8 cellular contexts compared by ENCODE assay signal in the genomic region with DNA sequence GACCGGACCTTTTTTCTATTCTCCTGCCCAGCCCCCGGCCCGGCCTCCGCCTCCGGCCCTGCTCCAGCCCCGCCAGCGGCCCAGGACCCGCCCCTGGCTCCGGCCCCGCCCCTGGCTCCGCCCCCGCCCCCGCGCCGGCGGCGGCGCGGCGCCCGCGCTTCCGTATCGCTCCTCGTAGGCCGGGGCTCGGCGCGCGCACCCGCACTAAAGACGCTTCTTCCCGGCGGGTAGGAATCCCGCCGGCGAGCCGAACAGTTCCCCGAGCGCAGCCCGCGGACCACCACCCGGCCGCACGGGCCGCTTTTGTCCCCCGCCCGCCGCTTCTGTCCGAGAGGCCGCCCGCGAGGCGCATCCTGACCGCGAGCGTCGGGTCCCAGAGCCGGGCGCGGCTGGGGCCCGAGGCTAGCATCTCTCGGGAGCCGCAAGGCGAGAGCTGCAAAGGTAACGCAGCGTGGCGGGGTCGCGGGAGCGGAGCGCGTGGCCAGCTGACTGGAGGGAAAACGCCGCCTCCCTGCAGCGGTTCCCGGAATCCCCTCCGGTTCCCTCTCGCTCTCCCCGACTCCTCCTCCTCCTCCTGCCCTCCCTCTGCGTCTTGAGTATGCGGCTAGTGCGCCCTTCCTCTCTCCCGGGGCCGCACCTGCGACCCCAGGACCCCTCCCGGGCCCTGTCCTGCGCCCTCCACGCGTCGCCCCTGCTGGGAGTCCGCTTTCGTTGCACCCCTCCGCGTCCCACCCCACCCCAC. TPM values are rescaled to one million over a fixed set of nuclear protein-coding genes. Genes with fewer than 3 reads are reported as not detected.
DNase-seq lines count a peak whose midpoint lies in the region; ATAC-seq and TF ChIP-seq lines count a peak whose summit lies in the region.

TSS of gene IFNAR2 (plus strand) at position 163 of the 742 bp plus-strand sequence. CDS start 11,985 bp downstream, outside the sequence.

- ATAC-seq in HG03175 (IDR thresholded peaks at IDR 0.05; ENCODE audit: unreplicated experiment) (peak; percentile 63), lung (ENCODE audit: insufficient read depth, low FRiP score) (peak; percentile 96)

- peak within 1 kb of the TSS; percentile 82 for H3K4me3 Mint-ChIP-seq in activated CD4-positive, alpha-beta memory T cell treated with anti-CD3 and anti-CD28 coated beads, Interleukin-2, amount 10 ng/mL, durations not matched to agents 7 days and 5 days

- POLR2A ChIA-PET in AG04450 (lab: Yijun Ruan, JAX) = no interaction called here
- POLR2A ChIA-PET in activated CD4-positive, alpha-beta memory T cell treated with anti-CD3 and anti-CD28 coated beads, Interleukin-2, amount 10 ng/mL, durations not matched to agents 7 days and 5 days (lab: Charles Lee) = interaction anchor here (1.0 to 4.0 kb wide), 9 partner anchors 9 to 131 kb away, joined by 3 to 24 read pairs (median 10); partner anchors contain the start of genes IFNAR1 and IL10RB

- H3K9me3 ChIP-seq in AG04450 (ENCODE audit: control insufficient read depth, insufficient read depth, low read length) = no peaks in the 10 kb centered on the region; the same call in 1 of the 2 replicates
- H3K9me3 ChIP-seq in lung (ENCODE audit: control insufficient read depth in 2 of 2, insufficient read depth in 1 of 2, low read length in 1 of 2) = no peaks in the 10 kb centered on the region

- WGBS in lung, 2 donors = 0 to 1% methylated on average over 65 to 95 of the region's 95 CpGs

- DNase-seq in AG04450 (ENCODE audit: low read depth, low spot score) (no peak), NCI-H69 (lab: John Stamatoyannopoulos, UW) (peak; percentile 88), lung (ENCODE audit: low spot score) (peak; percentile 74)
- DNase-seq in activated CD4-positive, alpha-beta memory T cell treated with anti-CD3 and anti-CD28 coated beads, Interleukin-2, amount 10 ng/mL, durations not matched to agents 7 days and 5 days = peak; percentile 78
- DNase-seq in effector CD4-positive, alpha-beta T cell = peak; percentile 62
- peak; percentile 61 to 69 for DNase-seq in stimulated activated CD4-positive, alpha-beta T cell treated with anti-CD3 and anti-CD28 coated beads, Interleukin-4, amount 100 ng/mL, for 48 hours (ENCODE audit: low read depth in 2 of 2)

- peak within 1 kb of the TSS; percentile 85 for H3K4me3 ChIP-seq in AG04450 (ENCODE audit: low read depth, low read length)
- H3K4me3 ChIP-seq in lung = peak within 1 kb of the TSS; percentile 77

- peaks cover 4 to 8% of the 10 kb centered on the region in 2 donors for H3K4me1 ChIP-seq in lung (ENCODE audit: control insufficient read depth in 2 of 2, insufficient read depth in 2 of 2, low read length in 2 of 2)

- H3K27me3 ChIP-seq in AG04450 (ENCODE audit: control insufficient read depth, insufficient read depth, low read length) = no peaks in the 10 kb centered on the region
- H3K27me3 ChIP-seq in lung (ENCODE audit: control insufficient read depth, insufficient read depth) = no peaks in the 10 kb centered on the region

- H3K27ac Mint-ChIP-seq in activated CD4-positive, alpha-beta memory T cell treated with anti-CD3 and anti-CD28 coated beads, Interleukin-2, amount 10 ng/mL, durations not matched to agents 7 days and 5 days = peak within 1 kb of the TSS; percentile 92

- no peaks in the 10 kb centered on the region for H3K27me3 Mint-ChIP-seq in activated CD4-positive, alpha-beta memory T cell treated with anti-CD3 and anti-CD28 coated beads, Interleukin-2, amount 10 ng/mL, durations not matched to agents 7 days and 5 days

- no peaks in the 10 kb centered on the region for H3K9me3 Mint-ChIP-seq in activated CD4-positive, alpha-beta memory T cell treated with anti-CD3 and anti-CD28 coated beads, Interleukin-2, amount 10 ng/mL, durations not matched to agents 7 days and 5 days

- in situ Hi-C loops in GM18951 (cut with MboI; ENCODE audit: low sequenced_read_pairs, unreplicated experiment) = no loop called here

- H3K4me1 Mint-ChIP-seq in activated CD4-positive, alpha-beta memory T cell treated with anti-CD3 and anti-CD28 coated beads, Interleukin-2, amount 10 ng/mL, durations not matched to agents 7 days and 5 days = peaks cover 42% of the 10 kb centered on the region

- CTCF ChIA-PET in AG04450 (lab: Charles Lee) = no interaction called here
- CTCF ChIA-PET in activated CD4-positive, alpha-beta memory T cell treated with anti-CD3 and anti-CD28 coated beads, Interleukin-2, amount 10 ng/mL, durations not matched to agents 7 days and 5 days (lab: Charles Lee) = interaction anchor here (1.0 to 2.2 kb wide), 5 partner anchors 9 to 131 kb away, joined by 3 to 5 read pairs (median 3); no protein-coding TSS in a partner anchor

- no peaks in the 10 kb centered on the region for H3K36me3 ChIP-seq in lung (ENCODE audit: control insufficient read depth in 2 of 2, insufficient read depth in 2 of 2, low read length in 2 of 2)

- H3K27ac ChIP-seq in AG04450 (ENCODE audit: low read depth, low read length) (peak within 1 kb of the TSS; percentile 49), lung (ENCODE audit: low read depth in 1 of 2, low read length in 1 of 2) (peak within 1 kb of the TSS; percentile 98 to 100)

- TF ChIP-seq POLR2A in GM18951 (IDR thresholded peaks at IDR 0.05; ENCODE audit: extremely low read depth, insufficient read depth, insufficient read length) = peak; percentile 78

- peaks cover 34% of the 10 kb centered on the region for H3K36me3 Mint-ChIP-seq in activated CD4-positive, alpha-beta memory T cell treated with anti-CD3 and anti-CD28 coated beads, Interleukin-2, amount 10 ng/mL, durations not matched to agents 7 days and 5 days (ENCODE audit: low read depth)

- TF ChIP-seq CTCF in AG04450 (IDR thresholded peaks at IDR 0.05; ENCODE audit: low read depth, low read length) (no peak), lung (IDR thresholded peaks at IDR 0.05; ENCODE audit: control extremely low read depth, extremely low read depth) (no peak)

RNA-seq across cellular contexts. Expression of gene IFNAR2, which starts in this region (rescaled TPM):
- 28.7 and 30.8 TPM in 2 replicates for polyA plus RNA-seq in AG04450 (2011; rRNA removed)
- polyA minus RNA-seq in AG04450 (2011; rRNA and poly(A)+ RNA removed) = 10.9 and 18.5 TPM in 2 replicates
- 10 to 100 TPM; 60.1 to 61.9 TPM for total RNA-seq in activated CD4-positive, alpha-beta memory T cell treated with anti-CD3 and anti-CD28 coated beads, Interleukin-2, amount 10 ng/mL, durations not matched to agents 7 days and 5 days
- total RNA-seq in lung = 10 to 100 TPM; 22.6 to 38.4 TPM
- 10 to 100 TPM; 21.4 to 32.4 TPM for polyA plus RNA-seq in lung
